8 cellular contexts compared by ENCODE assay signal in genomic region chr10:65571011-65571570, GRCh38.
A peak's percentile ranks its signal among the peaks of the same experiment; 100 is the strongest.
DNase-seq lines count a peak whose midpoint lies in the region; ATAC-seq, FAIRE-seq and TF ChIP-seq lines count a peak whose summit lies in the region.

No MANE protein-coding gene starts in this region.

- peak overlapping the region; percentile 18 for H4K5ac ChIP-seq in mesendoderm (ENCODE audit: low read length)

- H3K4me3 ChIP-seq in bronchial epithelial cell (ENCODE audit: low read depth, low read length) (peak overlapping the region; percentile 58), mesendoderm (ENCODE audit: low read length) (peak overlapping the region; percentile 84)
- no peak overlapping the region for H3K4me3 ChIP-seq in CD8-positive, alpha-beta T cell (ENCODE audit: low read depth, low read length)

- H2BK15ac ChIP-seq in mesendoderm (replicated peaks; ENCODE audit: low read depth): no peak overlapping the region

- peak; percentile 15 for DNase-seq in EL
- peak; percentile 34 for DNase-seq in bronchial epithelial cell (ENCODE audit: low read depth)
- DNase-seq in mesendoderm: peak; percentile 71
- no peak for DNase-seq in CD8-positive, alpha-beta T cell
- no peak for DNase-seq in NCI-H2227 treated with DMSO at 0.1 percent for 48 hours (lab: John Stamatoyannopoulos, UW)
- no peak for DNase-seq in T1000 (lab: John Stamatoyannopoulos, UW)

- peak; percentile 61 for ATAC-seq in HG03460 (IDR thresholded peaks at IDR 0.05; ENCODE audit: unreplicated experiment)
- no peak for ATAC-seq in CD8-positive, alpha-beta T cell
- no peak for ATAC-seq in GM21528 (IDR thresholded peaks at IDR 0.05; ENCODE audit: low FRiP score, unreplicated experiment)

- no peaks in the 10 kb centered on the region for H3K79me1 ChIP-seq in mesendoderm (ENCODE audit: low read length)

- no peak for TF ChIP-seq CTCF in bronchial epithelial cell (IDR thresholded peaks at IDR 0.05; ENCODE audit: insufficient read depth, low read length, severe bottlenecking)
- TF ChIP-seq CTCF in CD8-positive, alpha-beta T cell (IDR thresholded peaks at IDR 0.05): no peak

- H3K18ac ChIP-seq in mesendoderm (ENCODE audit: low read length): peak overlapping the region; percentile 52

- H2AK5ac ChIP-seq in mesendoderm (ENCODE audit: low read length): no peak overlapping the region

- POLR2A ChIA-PET in CD8-positive, alpha-beta T cell (lab: Charles Lee): no interaction called here

- no CpG with 5 or more reads among the region's 5 CpGs for WGBS in mesendoderm (ENCODE audit: extremely low coverage, insufficient coverage, low lambda C conversion rate)

- no peaks in the 10 kb centered on the region for H3K27me3 Mint-ChIP-seq in CD8-positive, alpha-beta T cell (ENCODE audit: low read depth)

- H3K36me3 ChIP-seq in bronchial epithelial cell (ENCODE audit: control insufficient read depth, insufficient read depth, low read length) (no peaks in the 10 kb centered on the region), mesendoderm (ENCODE audit: control insufficient read depth, insufficient read depth, low read length) (no peaks in the 10 kb centered on the region)
- H3K36me3 ChIP-seq in CD8-positive, alpha-beta T cell (ENCODE audit: insufficient read depth, low read length): no peaks in the 10 kb centered on the region

- no peak for FAIRE-seq in bronchial epithelial cell (lab: Jason Lieb, UNC)

- no peaks in the 10 kb centered on the region for H3K79me2 ChIP-seq in mesendoderm (ENCODE audit: control insufficient read depth, insufficient read depth, low read length)

- H3K23ac ChIP-seq in mesendoderm (ENCODE audit: low read length): no peak overlapping the region

- peak overlapping the region; percentile 33 for H3K27ac ChIP-seq in mesendoderm (ENCODE audit: low read depth, low read length)
- H3K27ac ChIP-seq in CD8-positive, alpha-beta T cell (ENCODE audit: low read depth, low read length): no peak overlapping the region

- H3K9me3 ChIP-seq in CD8-positive, alpha-beta T cell (ENCODE audit: low read length): no peaks in the 10 kb centered on the region

- peak overlapping the region; percentile 94 for H3K56ac ChIP-seq in mesendoderm (ENCODE audit: low read length)

- H3K27me3 ChIP-seq in bronchial epithelial cell (ENCODE audit: control insufficient read depth, insufficient read depth, low read length) (no peaks in the 10 kb centered on the region), mesendoderm (ENCODE audit: insufficient read depth, low read length, poor library complexity) (no peaks in the 10 kb centered on the region)
- H3K27me3 ChIP-seq in CD8-positive, alpha-beta T cell (ENCODE audit: insufficient read depth, low read length): no peaks in the 10 kb centered on the region

- H3K4me3 Mint-ChIP-seq in CD8-positive, alpha-beta T cell: no peak overlapping the region

- H4K8ac ChIP-seq in mesendoderm (ENCODE audit: low read depth, low read length): peak overlapping the region; percentile 81

- CTCF ChIA-PET in CD8-positive, alpha-beta T cell (lab: Charles Lee): no interaction called here

- no peak overlapping the region for H2BK5ac ChIP-seq in mesendoderm (ENCODE audit: low read length)

- no peak overlapping the region for H3K4ac ChIP-seq in mesendoderm (ENCODE audit: low read depth, low read length)

- H3K9me3 Mint-ChIP-seq in CD8-positive, alpha-beta T cell: peaks cover 4% of the 10 kb centered on the region

- H3K4me1 ChIP-seq in mesendoderm (ENCODE audit: control insufficient read depth, low read depth, low read length): no peaks in the 10 kb centered on the region
- no peaks in the 10 kb centered on the region for H3K4me1 ChIP-seq in CD8-positive, alpha-beta T cell (ENCODE audit: insufficient read depth, low read length)

- no peak overlapping the region for H3K27ac Mint-ChIP-seq in CD8-positive, alpha-beta T cell

- H3K9ac ChIP-seq in mesendoderm (ENCODE audit: low read length): peak overlapping the region; percentile 93

- H2BK120ac ChIP-seq in mesendoderm (ENCODE audit: low read depth, low read length): no peak overlapping the region

- no peaks in the 10 kb centered on the region for H3K36me3 Mint-ChIP-seq in CD8-positive, alpha-beta T cell

- H3K4me1 Mint-ChIP-seq in CD8-positive, alpha-beta T cell (ENCODE audit: low read depth): no peaks in the 10 kb centered on the region

- intact Hi-C loops in CD8-positive, alpha-beta T cell (cut with DNase I, micrococcal nuclease): no loop called here

- peak overlapping the region; percentile 21 for H3K4me2 ChIP-seq in mesendoderm (ENCODE audit: low read length)

Comparison
In these comparisons a context has a peak if more than half of its experiments do, and no peak if none do; other contexts are left out.
1. DNase-seq: peak in EL (single experiment), bronchial epithelial cell (single experiment) and mesendoderm (single experiment); none in CD8-positive, alpha-beta T cell (0 of 7), NCI-H2227 treated with DMSO at 0.1 percent for 48 hours (single experiment) and T1000 (single experiment).